In the genomic region with DNA sequence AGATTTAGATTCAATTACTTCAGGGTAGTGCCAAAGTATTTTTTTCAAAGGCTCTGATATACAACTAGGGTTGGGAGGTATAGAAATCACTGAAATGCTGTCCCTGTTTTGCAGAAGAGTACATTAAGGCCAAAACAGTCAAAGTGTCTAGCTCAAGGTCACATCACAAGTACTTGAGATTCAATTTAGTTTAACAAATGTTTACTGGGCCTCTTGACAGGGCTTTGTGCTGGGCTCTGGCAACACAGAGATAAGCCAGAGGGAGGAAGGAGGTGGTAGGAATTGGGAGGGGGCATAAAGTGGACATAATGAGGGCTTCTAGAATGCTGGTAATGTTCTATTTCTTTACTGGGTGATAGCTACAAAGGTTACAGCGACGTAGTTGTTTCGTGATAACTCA, we compare ENCODE assay signal across 21 cellular contexts. TPM values are rescaled to one million over a fixed set of nuclear protein-coding genes. Genes with fewer than 3 reads are reported as not detected.
DNase-seq lines count a peak whose midpoint lies in the region; ATAC-seq and TF ChIP-seq lines count a peak whose summit lies in the region.
"Had no signal": no experiment of that assay in that cellular context is flagged by ENCODE, and none has a peak within 500 bp of the region (broad histone marks: within the 10 kb centered on the region; RNA-seq: fewer than 3 reads in every experiment).

No MANE protein-coding gene starts in this region.

- no peaks in the 10 kb centered on the region for H3K9me2 ChIP-seq in Loucy (replicated peaks; ENCODE audit: low read depth, low read length)

- peaks cover 27% of the 10 kb centered on the region for H3K79me2 ChIP-seq in Loucy (ENCODE audit: insufficient read depth, low read length)

- no peak for TF ChIP-seq CTCF in Loucy (conservative IDR thresholded peaks at IDR 0.05; ENCODE audit: low read length)
- TF ChIP-seq CTCF in type B pancreatic cell (conservative IDR thresholded peaks at IDR 0.05) = no peak
- TF ChIP-seq CTCF in foreskin keratinocyte (conservative IDR thresholded peaks at IDR 0.05) = no peak

- H3K36me3 Mint-ChIP-seq in activated T-cell treated with anti-CD3 and anti-CD28 coated beads, Interleukin-2, amount 50 U/mL, for 24 hours (ENCODE audit: low read depth) = peaks cover 9% of the 10 kb centered on the region
- peaks cover 3% of the 10 kb centered on the region for H3K36me3 Mint-ChIP-seq in type B pancreatic cell

- no peaks in the 10 kb centered on the region for H3F3A ChIP-seq in Loucy (ENCODE audit: low read depth)

- H3K4me1 ChIP-seq in Loucy (ENCODE audit: insufficient read depth, low read length, poor library complexity, severe bottlenecking) (peaks cover 29% of the 10 kb centered on the region), mesodermal cell (ENCODE audit: control insufficient read depth, insufficient read depth, low read length, poor library complexity, severe bottlenecking) (peaks cover 23% of the 10 kb centered on the region), foreskin keratinocyte (no peaks in the 10 kb centered on the region)

- H4K20me1 ChIP-seq in Loucy (ENCODE audit: insufficient read depth, low read length, poor library complexity, severe bottlenecking) = peaks cover 15% of the 10 kb centered on the region

- H3K4me2 ChIP-seq in Loucy (ENCODE audit: low read depth, low read length, poor library complexity, severe bottlenecking) = no peak overlapping the region
- H3K4me2 ChIP-seq: BLaER1 had no signal

- no peaks in the 10 kb centered on the region for H3K9me3 ChIP-seq in Loucy (ENCODE audit: insufficient read depth, low read depth, low read length)
- no peaks in the 10 kb centered on the region for H3K9me3 ChIP-seq in mesodermal cell (ENCODE audit: control insufficient read depth, low read length)
- H3K9me3 ChIP-seq: BLaER1 had no signal

- peak overlapping the region; percentile 18 for H3K27ac ChIP-seq in mesodermal cell (ENCODE audit: low read depth, low read length, severe bottlenecking)
- no peak overlapping the region for H3K27ac ChIP-seq in foreskin keratinocyte
- H3K27ac ChIP-seq: BLaER1 had no signal

- H3K27me3 Mint-ChIP-seq in activated T-cell treated with anti-CD3 and anti-CD28 coated beads, Interleukin-2, amount 50 U/mL, for 24 hours = no peaks in the 10 kb centered on the region
- H3K27me3 Mint-ChIP-seq in type B pancreatic cell = no peaks in the 10 kb centered on the region

- H3K4me3 Mint-ChIP-seq in activated T-cell treated with anti-CD3 and anti-CD28 coated beads, Interleukin-2, amount 50 U/mL, for 24 hours = no peak overlapping the region
- H3K4me3 Mint-ChIP-seq in type B pancreatic cell = no peak overlapping the region

- no peaks in the 10 kb centered on the region for H3K9me3 Mint-ChIP-seq in activated T-cell treated with anti-CD3 and anti-CD28 coated beads, Interleukin-2, amount 50 U/mL, for 24 hours
- peaks cover 10% of the 10 kb centered on the region for H3K9me3 Mint-ChIP-seq in type B pancreatic cell

- no CpG with 5 or more reads among the region's 3 CpGs for WGBS in mesodermal cell (ENCODE audit: insufficient coverage in 2 of 2), 2 experiments

- H2AFZ ChIP-seq in Loucy (ENCODE audit: low read length) = 0 out of 2 replicates have a peak overlapping the region, but pooled peaks have one; percentile 28

- DNase-seq in activated T-cell treated with anti-CD3 and anti-CD28 coated beads, Interleukin-2, amount 50 U/mL, for 24 hours = no peak
- no peak for DNase-seq in activated T-cell treated with anti-CD3 and anti-CD28 coated beads for 4 hours
- DNase-seq in type B pancreatic cell (ENCODE audit: extremely low spot score, unreplicated experiment) = no peak
- DNase-seq in foreskin keratinocyte = no peak
- no peak for DNase-seq in activated gamma-delta T cell (lab: John Stamatoyannopoulos, UW)
- no peak for DNase-seq in nucleus accumbens (lab: John Stamatoyannopoulos, UW)
- DNase-seq: 8988T; DMS79; HCEC 1CT; KBM-7; NCI-H1436; NCI-H2029; NCI-H2171; NCI-H446; NCI-H69; NK-92 treated with Interleukin-12 subunit alpha and Interleukin-12 subunit beta, amount 100 ng/mL, for 24 hours; RPMI8226; SIG-M5 had no signal

- H3K4me3 ChIP-seq in Loucy (ENCODE audit: low read length, poor library complexity, severe bottlenecking) (no peak overlapping the region), mesodermal cell (ENCODE audit: extremely low read depth, insufficient read depth, low read length, poor library complexity, severe bottlenecking) (no peak overlapping the region)
- H3K4me3 ChIP-seq: BLaER1 had no signal

- no peak for ATAC-seq in foreskin keratinocyte

- peaks cover 39% of the 10 kb centered on the region for H3K4me1 Mint-ChIP-seq in activated T-cell treated with anti-CD3 and anti-CD28 coated beads, Interleukin-2, amount 50 U/mL, for 24 hours (ENCODE audit: low read depth)
- peaks cover 36% of the 10 kb centered on the region for H3K4me1 Mint-ChIP-seq in type B pancreatic cell (ENCODE audit: unreplicated experiment)

- no peaks in the 10 kb centered on the region for H3K36me3 ChIP-seq in Loucy (ENCODE audit: insufficient read depth, low read length)
- H3K36me3 ChIP-seq in mesodermal cell (ENCODE audit: control insufficient read depth, insufficient read depth, low read length) = peaks cover 2% of the 10 kb centered on the region
- H3K36me3 ChIP-seq: BLaER1 had no signal

- H3K27me3 ChIP-seq in Loucy (ENCODE audit: insufficient read depth, low read length, poor library complexity, severe bottlenecking) (no peaks in the 10 kb centered on the region), foreskin keratinocyte (no peaks in the 10 kb centered on the region)
- H3K27me3 ChIP-seq: BLaER1 had no signal

- no peak overlapping the region for H3K9ac ChIP-seq in Loucy (ENCODE audit: low read depth, low read length, poor library complexity, severe bottlenecking)
- H3K9ac ChIP-seq: BLaER1 had no signal

- peak overlapping the region; percentile 26 for H3K27ac Mint-ChIP-seq in activated T-cell treated with anti-CD3 and anti-CD28 coated beads, Interleukin-2, amount 50 U/mL, for 24 hours
- H3K27ac Mint-ChIP-seq in type B pancreatic cell = peak overlapping the region; percentile 54

RNA-seq across cellular contexts. Expression of a gene that starts 2.3 kb away (rescaled TPM):
- 24.1 TPM for polyA plus RNA-seq in mesodermal cell (2013, experiment 1 of 2)
- 20.2 TPM for polyA plus RNA-seq in mesodermal cell (2013, experiment 2 of 2)
- total RNA-seq in type B pancreatic cell (ENCODE audit: low replicate concordance) = 28.8 and 41.9 TPM in 2 replicates
- total RNA-seq in foreskin keratinocyte = 25.0 and 29.8 TPM in 2 replicates
- 40.2 and 44.5 TPM in 2 replicates for polyA plus RNA-seq in foreskin keratinocyte
